Comparison of ENCODE assay signal across 29 cellular contexts in genomic region chr5:7917130-7918123, GRCh38.
"Had no signal": no experiment of that assay in that cellular context is flagged by ENCODE, and none has a peak within 500 bp of the region (broad histone marks: within the 10 kb centered on the region; RNA-seq: fewer than 3 reads in every experiment).

No MANE protein-coding gene starts in this region.

- H3K27ac ChIP-seq: left lung, lower lobe of right lung, neural progenitor cell, neutrophil, ovary, sigmoid colon, tibial nerve, vagina had no signal

- H3K4me3 ChIP-seq: left lung, lower lobe of right lung, neural progenitor cell, ovary, sigmoid colon, smooth muscle cell, tibial nerve, vagina had no signal

- H3K36me3 ChIP-seq: left lung, lower lobe of right lung, neural progenitor cell, neutrophil, ovary, sigmoid colon, tibial nerve, vagina had no signal

- FAIRE-seq: keratinocyte had no signal

- H3K27me3 ChIP-seq: left lung, neural progenitor cell, ovary, sigmoid colon, tibial nerve, vagina had no signal

- H3K9me3 ChIP-seq: neutrophil, ovary, sigmoid colon, vagina had no signal

- H2AFZ ChIP-seq: neural progenitor cell had no signal

- ATAC-seq: left cardiac atrium; left lung; natural killer cell; right cardiac atrium; stimulated activated memory B cell treated with anti-CD40 and anti-IgM and Interleukin-4, amounts not matched to agents 10 μg/mL and 1 μg/mL and 100 μg/mL, for 72 hours; stimulated activated naive CD8-positive, alpha-beta T cell treated with anti-CD3 and anti-CD28 coated beads, Interleukin-15, amount 100 ng/mL, for 72 hours had no signal

- H3K9ac ChIP-seq: neural progenitor cell had no signal

- H3K4me2 ChIP-seq: neural progenitor cell, smooth muscle cell had no signal

- DNase-seq: hippocampal formation; kidney glomerular epithelial cell; left cardiac atrium; left lung; lower lobe of right lung; mammary epithelial cell; mesenchymal stem cell; naive B cell; natural killer cell; nephron progenitor cell; occipital lobe; ovary; retina; right cardiac atrium; sigmoid colon; stimulated activated CD4-positive, alpha-beta T cell treated with anti-CD3 and anti-CD28 coated beads, Interleukin-1b, Interleukin-23, amount 100 ng/mL, for 48 hours; stimulated activated CD4-positive, alpha-beta T cell treated with anti-CD3 and anti-CD28 coated beads, Interleukin-2, amount 100 ng/mL, for 48 hours; stimulated activated CD4-positive, alpha-beta T cell treated with anti-CD3 and anti-CD28 coated beads, Interleukin-4, amount 100 ng/mL, for 4 hours; stimulated activated CD8-positive, alpha-beta memory T cell treated with anti-CD3 and anti-CD28 coated beads, Interleukin-4, amount 100 ng/mL, for 48 hours; stimulated activated naive CD4-positive, alpha-beta T cell treated with Interleukin-2 at 50 U/mL for 16 hours; stimulated activated naive CD8-positive, alpha-beta T cell treated with anti-CD3 and anti-CD28 coated beads, Interleukin-15, amount 100 ng/mL, for 72 hours; substantia nigra had no signal

- H3K4me1 ChIP-seq: left lung, lower lobe of right lung, neural progenitor cell, sigmoid colon, tibial nerve, vagina had no signal
